Comparison of ENCODE assay signal across 20 cellular contexts in the genomic region with DNA sequence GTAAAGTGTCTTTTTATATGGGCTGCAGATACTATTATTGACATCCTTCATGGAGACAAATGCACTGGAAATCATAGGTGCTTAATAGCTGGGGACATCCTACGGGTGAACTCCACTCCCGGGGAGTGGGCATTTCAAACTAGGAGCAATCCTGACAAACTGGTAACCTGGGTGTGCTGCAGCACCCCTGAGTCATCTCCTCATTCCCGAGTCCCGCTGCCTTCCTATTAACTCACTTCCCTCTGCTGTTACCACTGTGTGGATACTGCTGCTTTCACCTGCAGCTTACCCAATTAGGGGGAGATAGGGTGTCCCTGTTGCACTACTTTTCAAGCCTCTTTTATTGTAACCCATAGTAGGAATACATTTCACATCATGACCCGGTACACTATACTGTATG.
DNase-seq lines count a peak whose midpoint lies in the region; ATAC-seq and TF ChIP-seq lines count a peak whose summit lies in the region.
"Had no signal": no experiment of that assay in that cellular context is flagged by ENCODE, and none has a peak within 500 bp of the region (broad histone marks: within the 10 kb centered on the region; RNA-seq: fewer than 3 reads in every experiment).

No MANE protein-coding gene starts in this region.

- H3K4me1 ChIP-seq in PC-3 (ENCODE audit: insufficient read depth, low read length) = peaks cover 11% of the 10 kb centered on the region

- BruUV-seq in PC-3 (replicated peaks; lab: Mats Ljungman, UMichigan) = no TSS peak

- no peak overlapping the region for H3K4me3 ChIP-seq in PC-3 (ENCODE audit: low read length)
- H3K4me3 ChIP-seq: SK-N-MC had no signal

- H3K9me3 Mint-ChIP-seq in mesothelial cell of epicardium = peaks cover 6% of the 10 kb centered on the region

- H3K79me2 ChIP-seq in PC-3 (ENCODE audit: low read length) = no peaks in the 10 kb centered on the region

- H3K36me3 Mint-ChIP-seq in mesothelial cell of epicardium = peaks cover 4% of the 10 kb centered on the region
- H3K36me3 Mint-ChIP-seq: CD8-positive, alpha-beta memory T cell had no signal

- H3K9ac ChIP-seq in PC-3 (ENCODE audit: low read length) = no peak overlapping the region

- POLR2A ChIA-PET in PC-3 (lab: Charles Lee; ENCODE audit: unreplicated experiment) = no interaction called here

- H3K4me1 Mint-ChIP-seq in mesothelial cell of epicardium = peaks cover 29% of the 10 kb centered on the region
- H3K4me1 Mint-ChIP-seq: CD8-positive, alpha-beta memory T cell had no signal

- H4K20me1 ChIP-seq in PC-3 (ENCODE audit: low read length) = no peaks in the 10 kb centered on the region

- no peak overlapping the region for H3K4me3 Mint-ChIP-seq in mesothelial cell of epicardium
- H3K4me3 Mint-ChIP-seq: CD8-positive, alpha-beta memory T cell had no signal

- H3K9me2 ChIP-seq in PC-3 (replicated peaks; ENCODE audit: low read length) = no peaks in the 10 kb centered on the region

- H3K27ac ChIP-seq in PC-3 (ENCODE audit: low read length) (no peak overlapping the region), caudate nucleus (ENCODE audit: low read depth, low read length) (peak overlapping the region; percentile 2)
- H3K27ac ChIP-seq: C4-2B, SK-N-MC had no signal

- peak; percentile 96 for ATAC-seq in PC-3
- no peak for ATAC-seq in HG03432 (IDR thresholded peaks at IDR 0.05; ENCODE audit: unreplicated experiment)

- peak; percentile 41 for DNase-seq in ELR (ENCODE audit: low read depth)
- peak; percentile 60 for DNase-seq in PC-3
- peak in 1 of 61 donors; percentile 5 for DNase-seq in caudate nucleus (lab: John Stamatoyannopoulos, UW)
- DNase-seq in mesothelial cell of epicardium (ENCODE audit: low spot score in 2 of 2, unreplicated experiment in 2 of 2) = no peak
- no peak for DNase-seq in A172 (ENCODE audit: low spot score)
- DNase-seq in NCI-H187 treated with DMSO at 0.1 percent for 48 hours (lab: John Stamatoyannopoulos, UW) = no peak
- DNase-seq: Calu3; CD8-positive, alpha-beta memory T cell; GDM1; Karpas-422; NCI-H1417; NCI-H187; NCI-H510A; NCI-H774; NK-92 treated with Interleukin-12 subunit alpha and Interleukin-12 subunit beta, amount 100 ng/mL, for 24 hours; SHP77; SW 1271 had no signal

- TF ChIP-seq CTCF in PC-3 (conservative IDR thresholded peaks at IDR 0.05; ENCODE audit: low read depth, low read length) = no peak
- no peak for TF ChIP-seq CTCF in mesothelial cell of epicardium (IDR thresholded peaks at IDR 0.05; ENCODE audit: unreplicated experiment)

- H3K27me3 ChIP-seq in PC-3 (ENCODE audit: low read length) = no peaks in the 10 kb centered on the region

- CTCF ChIA-PET in PC-3 (lab: Charles Lee) = no interaction called here

- H3K27me3 Mint-ChIP-seq in mesothelial cell of epicardium (ENCODE audit: low read depth) = no peaks in the 10 kb centered on the region

- H3F3A ChIP-seq in PC-3 (ENCODE audit: low read length, unreplicated experiment) = no peaks in the 10 kb centered on the region

- intact Hi-C loops in PC-3 (cut with micrococcal nuclease) = no loop called here

- H3K4me2 ChIP-seq in PC-3 (ENCODE audit: low read length) = peak overlapping the region; percentile 40

- H3K36me3 ChIP-seq in PC-3 (ENCODE audit: low read depth, low read length) = no peaks in the 10 kb centered on the region

- no peaks in the 10 kb centered on the region for H3K9me3 ChIP-seq in PC-3 (ENCODE audit: low read length)

- 0 out of 2 replicates have a peak overlapping the region, but pooled peaks have one; percentile 36 for H2AFZ ChIP-seq in PC-3 (ENCODE audit: low read length)

- H3K27ac Mint-ChIP-seq in mesothelial cell of epicardium = peak overlapping the region; percentile 39
- H3K27ac Mint-ChIP-seq: CD8-positive, alpha-beta memory T cell had no signal

Comparison
In these comparisons a context has a peak if more than half of its experiments do, and no peak if none do; other contexts are left out.
1. DNase-seq: peak in ELR (single experiment) and PC-3 (single experiment); none in mesothelial cell of epicardium (0 of 2), A172 (single experiment) and NCI-H187 treated with DMSO at 0.1 percent for 48 hours (single experiment).